In genomic region chr17:10125761-10126553, GRCh38 we compare ENCODE assay signal across 13 cellular contexts.
A peak's percentile ranks its signal among the peaks of the same experiment; 100 is the strongest.
DNase-seq lines count a peak whose midpoint lies in the region; ATAC-seq and TF ChIP-seq lines count a peak whose summit lies in the region.
"Had no signal": no experiment of that assay in that cellular context is flagged by ENCODE, and none has a peak within 500 bp of the region (broad histone marks: within the 10 kb centered on the region; RNA-seq: fewer than 3 reads in every experiment).

No MANE protein-coding gene starts in this region.

- H3K27me3 Mint-ChIP-seq in stimulated activated naive CD8-positive, alpha-beta T cell treated with anti-CD3 and anti-CD28 coated beads, Interleukin-15, Interleukin-2, amounts not matched to agents 100 ng/mL and 50 ng/mL, for 24 hours: no peaks in the 10 kb centered on the region
- peaks cover 2% of the 10 kb centered on the region for H3K27me3 Mint-ChIP-seq in neural crest cell (ENCODE audit: low read depth)

- no peak overlapping the region for H3K4me3 Mint-ChIP-seq in stimulated activated naive CD8-positive, alpha-beta T cell treated with anti-CD3 and anti-CD28 coated beads, Interleukin-15, Interleukin-2, amounts not matched to agents 100 ng/mL and 50 ng/mL, for 24 hours
- H3K4me3 Mint-ChIP-seq in neural crest cell: peak overlapping the region; percentile 15
- H3K4me3 Mint-ChIP-seq: activated B cell treated with CpG ODN at 0.5 μM for 24 hours; naive thymus-derived CD4-positive, alpha-beta T cell had no signal

- TF ChIP-seq EP300 in esophagus muscularis mucosa (IDR thresholded peaks at IDR 0.05): no peak

- H3K4me1 Mint-ChIP-seq in stimulated activated naive CD8-positive, alpha-beta T cell treated with anti-CD3 and anti-CD28 coated beads, Interleukin-15, Interleukin-2, amounts not matched to agents 100 ng/mL and 50 ng/mL, for 24 hours (ENCODE audit: low read depth): peaks cover 50% of the 10 kb centered on the region
- peaks cover 45% of the 10 kb centered on the region for H3K4me1 Mint-ChIP-seq in neural crest cell

- TF ChIP-seq CTCF in esophagus muscularis mucosa (IDR thresholded peaks at IDR 0.05) (no peak), neural crest cell (conservative IDR thresholded peaks at IDR 0.05) (no peak), vagina (IDR thresholded peaks at IDR 0.05) (no peak)

- peak overlapping the region; percentile 10 for H3K27ac Mint-ChIP-seq in stimulated activated naive CD8-positive, alpha-beta T cell treated with anti-CD3 and anti-CD28 coated beads, Interleukin-15, Interleukin-2, amounts not matched to agents 100 ng/mL and 50 ng/mL, for 24 hours
- peak overlapping the region; percentile 97 for H3K27ac Mint-ChIP-seq in neural crest cell (ENCODE audit: unreplicated experiment)
- H3K27ac Mint-ChIP-seq: activated B cell treated with CpG ODN at 0.5 μM for 24 hours had no signal

- H3K4me3 ChIP-seq in esophagus muscularis mucosa (peak overlapping the region in 1 of 4 donors; percentile 27), vagina (no peak overlapping the region)

- intact Hi-C loops in esophagus muscularis mucosa (cut with DNase I) (no loop called here), vagina (cut with DNase I) (no loop called here)

- no peak for DNase-seq in stimulated activated naive CD8-positive, alpha-beta T cell treated with anti-CD3 and anti-CD28 coated beads, Interleukin-15, Interleukin-2, amounts not matched to agents 100 U/mL and 50 U/mL, for 24 hours
- no peak for DNase-seq in esophagus muscularis mucosa (ENCODE audit: extremely low spot score)
- DNase-seq in neural crest cell (ENCODE audit: low read depth, low spot score): no peak
- no peak for DNase-seq in vagina (ENCODE audit: extremely low spot score in 2 of 2)
- DNase-seq in Ammon's horn (ENCODE audit: low spot score): no peak
- DNase-seq in germinal center (ENCODE audit: low spot score): no peak
- DNase-seq in NCI-H1048 (lab: John Stamatoyannopoulos, UW): no peak
- DNase-seq: activated B cell treated with CpG ODN at 0.5 μM for 24 hours; aorta; naive thymus-derived CD4-positive, alpha-beta T cell; NCI-H187 had no signal

- TF ChIP-seq POLR2A in esophagus muscularis mucosa (IDR thresholded peaks at IDR 0.05; ENCODE audit: low read depth): no peak
- no peak for TF ChIP-seq POLR2A in vagina (IDR thresholded peaks at IDR 0.05)

- peaks cover 37 to 71% (median 65%) of the 10 kb centered on the region in 4 donors for H3K4me1 ChIP-seq in esophagus muscularis mucosa
- H3K4me1 ChIP-seq in vagina: peaks cover 74% of the 10 kb centered on the region

- H3K36me3 ChIP-seq in esophagus muscularis mucosa: no peaks in the 10 kb centered on the region
- no peaks in the 10 kb centered on the region for H3K36me3 ChIP-seq in vagina

- peak overlapping the region; percentile 56 to 80 (median 76) for H3K27ac ChIP-seq in esophagus muscularis mucosa (replicated peaks in 1 of 4)
- H3K27ac ChIP-seq in vagina: peak overlapping the region; percentile 47

- no peaks in the 10 kb centered on the region for H3K36me3 Mint-ChIP-seq in stimulated activated naive CD8-positive, alpha-beta T cell treated with anti-CD3 and anti-CD28 coated beads, Interleukin-15, Interleukin-2, amounts not matched to agents 100 ng/mL and 50 ng/mL, for 24 hours (ENCODE audit: low read depth)
- H3K36me3 Mint-ChIP-seq in neural crest cell (ENCODE audit: low read depth): no peaks in the 10 kb centered on the region
- H3K36me3 Mint-ChIP-seq: naive thymus-derived CD4-positive, alpha-beta T cell had no signal

- ATAC-seq in stimulated activated naive CD8-positive, alpha-beta T cell treated with anti-CD3 and anti-CD28 coated beads, Interleukin-15, Interleukin-2, amounts not matched to agents 100 U/mL and 50 U/mL, for 24 hours: no peak
- ATAC-seq: naive thymus-derived CD4-positive, alpha-beta T cell; SK-N-SH treated with all-trans-retinoic acid at 6 μM for 48 hours had no signal

- H3K27me3 ChIP-seq in esophagus muscularis mucosa (peaks cover 0 to 15% (median 0%) of the 10 kb centered on the region in 4 donors), vagina (no peaks in the 10 kb centered on the region)

- H3K9me3 ChIP-seq in esophagus muscularis mucosa (no peaks in the 10 kb centered on the region), vagina (no peaks in the 10 kb centered on the region)

- peaks cover 4% of the 10 kb centered on the region for H3K9me3 Mint-ChIP-seq in stimulated activated naive CD8-positive, alpha-beta T cell treated with anti-CD3 and anti-CD28 coated beads, Interleukin-15, Interleukin-2, amounts not matched to agents 100 ng/mL and 50 ng/mL, for 24 hours
- H3K9me3 Mint-ChIP-seq in neural crest cell: peaks cover 3% of the 10 kb centered on the region
- H3K9me3 Mint-ChIP-seq: activated B cell treated with CpG ODN at 0.5 μM for 24 hours had no signal

- 64% methylated on average over 25 of the region's 25 CpGs for WGBS in esophagus muscularis mucosa
